ENCODE assay signal across 22 cellular contexts in the genomic region with DNA sequence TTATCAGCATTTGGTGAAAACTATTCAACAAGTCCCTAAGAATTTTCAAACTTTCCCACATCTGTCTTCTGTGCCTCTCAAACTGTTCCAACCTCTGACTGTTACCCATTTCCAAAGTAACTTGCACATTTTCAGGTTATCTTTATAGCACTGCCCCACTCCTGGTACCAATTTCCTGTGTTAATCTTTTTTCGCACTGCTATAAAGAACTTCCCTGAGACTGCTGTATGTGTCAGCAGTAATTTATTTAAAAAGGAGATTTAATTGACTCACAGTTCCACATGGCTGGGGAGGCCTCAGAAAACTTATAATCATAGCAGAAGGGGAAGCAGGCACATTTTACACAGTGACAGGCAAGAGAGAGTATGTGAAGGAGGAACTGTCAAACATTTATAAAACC.
"Had no signal": no experiment of that assay in that cellular context is flagged by ENCODE, and none has a peak within 500 bp of the region (broad histone marks: within the 10 kb centered on the region; RNA-seq: fewer than 3 reads in every experiment).

No MANE protein-coding gene starts in this region.

- H3K4me1 Mint-ChIP-seq: IgD-negative memory B cell, T-cell had no signal

- H3K4me2 ChIP-seq: SK-N-SH had no signal

- H3K4me3 Mint-ChIP-seq: IgD-negative memory B cell, T-cell had no signal

- H3K27ac ChIP-seq: RWPE1 had no signal

- H3K9me3 ChIP-seq: SK-N-SH had no signal

- H3K27ac Mint-ChIP-seq: IgD-negative memory B cell, T-cell had no signal

- H3K27me3 Mint-ChIP-seq: IgD-negative memory B cell, T-cell had no signal

- H3K9ac ChIP-seq: SK-N-SH had no signal

- ATAC-seq: Panc1, PC-3, T-cell had no signal

- H3K36me3 Mint-ChIP-seq: T-cell had no signal

- DNase-seq: KBM-7, NCI-H1092, NCI-H1105 treated with DMSO at 0.1 percent for 48 hours, NCI-H1417 treated with DMSO at 0.1 percent for 48 hours, NCI-H146, NCI-H187, NCI-H2029, NCI-H2107, NCI-H2227 treated with DMSO at 0.1 percent for 48 hours, NCI-H446, NCI-H510A, NCI-H524 treated with DMSO at 0.1 percent for 48 hours, NCI-H69, NCI-H774, PC-3, SHP77, SK-N-SH, SW 1271, T-cell had no signal
